In genomic region chr10:5983813-5984212, GRCh38 we compare ENCODE assay signal across 18 cellular contexts.
"Had no signal": no experiment of that assay in that cellular context is flagged by ENCODE, and none has a peak within 500 bp of the region (broad histone marks: within the 10 kb centered on the region; RNA-seq: fewer than 3 reads in every experiment).

No MANE protein-coding gene starts in this region.

- H3K27me3 ChIP-seq: right lobe of liver, suprapubic skin, tibial nerve had no signal

- DNase-seq: activated CD4-positive, alpha-beta T cell treated with anti-CD3 and anti-CD28 coated beads, Interleukin-2, amount 10 ng/mL, durations not matched to agents 7 days and 5 days; activated effector memory CD4-positive, alpha-beta T cell treated with Interleukin-2 at 50 U/mL for 16 hours; activated naive CD4-positive, alpha-beta T cell treated with anti-CD3 and anti-CD28 coated beads, Interleukin-2, amount 10 ng/mL, durations not matched to agents 7 days and 5 days; activated T-cell treated with anti-CD3 and anti-CD28 coated beads, Interleukin-2, amount 50 U/mL, for 72 hours; amygdala; cerebellar nuclear complex; left colon; small intestine; stimulated activated naive CD8-positive, alpha-beta T cell treated with anti-CD3 and anti-CD28 coated beads, Interleukin-15, amount 100 ng/mL, for 72 hours had no signal

- H3K27ac ChIP-seq: coronary artery, parathyroid adenoma, right lobe of liver, suprapubic skin, tibial nerve, VCaP had no signal

- ATAC-seq: activated CD4-positive, CD25-positive, alpha-beta regulatory T cell treated with anti-CD3 and anti-CD28 coated beads, Interleukin-2, amount 50 U/mL, for 24 hours; activated T-cell treated with anti-CD3 and anti-CD28 coated beads, Interleukin-2, amount 50 U/mL, for 72 hours; left colon; right lobe of liver; SK-N-SH treated with all-trans-retinoic acid at 6 μM for 48 hours; stimulated activated effector memory CD8-positive, alpha-beta T cell treated with anti-CD3 and anti-CD28 coated beads, Interleukin-12 subunit alpha, Interleukin-12 subunit beta, amount 100 ng/mL, for 72 hours; stimulated activated naive CD8-positive, alpha-beta T cell treated with anti-CD3 and anti-CD28 coated beads, Interleukin-15, amount 100 ng/mL, for 72 hours had no signal

- H3K4me3 ChIP-seq: coronary artery, right lobe of liver, suprapubic skin, tibial nerve had no signal

- H3K9me3 ChIP-seq: right lobe of liver, suprapubic skin, tibial nerve had no signal

- H3K36me3 ChIP-seq: right lobe of liver, suprapubic skin, tibial nerve had no signal

- H3K4me1 ChIP-seq: parathyroid adenoma, tibial nerve had no signal
